9 cellular contexts compared by ENCODE assay signal in the genomic region with DNA sequence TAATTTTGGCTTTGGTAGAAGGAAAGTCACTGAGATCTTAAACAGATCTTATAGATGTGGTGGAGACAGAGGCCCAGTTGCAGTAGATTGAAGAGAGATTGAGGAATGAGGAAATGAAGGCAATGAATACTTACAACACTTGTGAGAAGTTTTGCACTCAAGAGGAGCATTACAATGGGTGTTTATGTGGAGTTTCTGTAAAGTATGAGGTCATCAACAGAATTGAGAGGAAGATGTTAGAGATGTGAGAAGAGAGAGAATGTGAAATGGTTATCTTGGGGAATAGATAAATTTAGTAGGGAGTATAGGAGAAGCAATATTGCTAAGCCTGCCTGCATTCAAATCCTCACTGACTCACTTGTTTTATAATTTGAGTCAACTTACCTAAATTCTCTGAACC.
"Had no signal": no experiment of that assay in that cellular context is flagged by ENCODE, and none has a peak within 500 bp of the region (broad histone marks: within the 10 kb centered on the region; RNA-seq: fewer than 3 reads in every experiment).

No MANE protein-coding gene starts in this region.

- H3K9me3 ChIP-seq: HAP-1 had no signal

- DNase-seq: GM23248, GOT3, H7, IMR-90, KG1 had no signal

- H3K27ac ChIP-seq: GM23248, HL-60 had no signal

- H3K36me3 ChIP-seq: HAP-1 had no signal

- H3K4me1 ChIP-seq: HAP-1 had no signal

- ATAC-seq: HCT116, K562 had no signal

- H3K4me3 ChIP-seq: GM23248, HAP-1, K562 had no signal
